9 cellular contexts compared by ENCODE assay signal in the genomic region with DNA sequence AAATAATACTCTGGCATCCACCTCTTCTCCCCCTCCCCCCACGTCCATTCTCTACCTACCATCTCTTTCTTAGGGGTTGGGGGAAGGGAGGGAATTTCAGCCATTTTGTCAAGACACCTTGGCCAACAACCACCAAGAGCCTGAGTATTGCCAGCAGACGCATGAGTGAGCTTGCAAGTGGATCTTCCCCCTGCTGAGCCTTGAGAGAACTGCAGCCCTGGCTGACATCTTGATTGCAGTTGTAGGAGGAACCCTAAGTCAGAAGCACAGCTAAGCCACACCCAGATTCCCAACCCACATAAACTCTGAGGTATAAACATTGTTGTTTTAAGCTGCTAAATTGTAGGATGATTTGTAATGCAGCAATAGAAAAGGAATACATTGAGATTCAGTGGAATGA.
DNase-seq lines count a peak whose midpoint lies in the region; ATAC-seq and TF ChIP-seq lines count a peak whose summit lies in the region.
"Had no signal": no experiment of that assay in that cellular context is flagged by ENCODE, and none has a peak within 500 bp of the region (broad histone marks: within the 10 kb centered on the region; RNA-seq: fewer than 3 reads in every experiment).

No MANE protein-coding gene starts in this region.

- H3K9me2 ChIP-seq in PC-3 (replicated peaks; ENCODE audit: low read length): no peaks in the 10 kb centered on the region

- H3K4me3 ChIP-seq in PC-3 (ENCODE audit: low read length) (no peak overlapping the region), colonic mucosa (no peak overlapping the region)

- H3K9ac ChIP-seq in PC-3 (ENCODE audit: low read length) (no peak overlapping the region), colonic mucosa (ENCODE audit: low read depth in 2 of 2, low read length in 2 of 2) (no peak overlapping the region)

- POLR2A ChIA-PET in activated CD4-positive, alpha-beta T cell treated with anti-CD3 and anti-CD28 coated beads for 36 hours (lab: Charles Lee): no interaction called here
- POLR2A ChIA-PET in PC-3 (lab: Charles Lee; ENCODE audit: unreplicated experiment): no interaction called here

- no peaks in the 10 kb centered on the region for H4K20me1 ChIP-seq in PC-3 (ENCODE audit: low read length)

- no peaks in the 10 kb centered on the region for H3K9me3 Mint-ChIP-seq in activated CD4-positive, alpha-beta T cell treated with anti-CD3 and anti-CD28 coated beads for 36 hours (ENCODE audit: low read depth)
- H3K9me3 Mint-ChIP-seq in neural crest cell: peaks cover 4% of the 10 kb centered on the region

- H3K4me3 Mint-ChIP-seq in activated CD4-positive, alpha-beta T cell treated with anti-CD3 and anti-CD28 coated beads for 36 hours: no peak overlapping the region
- H3K4me3 Mint-ChIP-seq in neural crest cell: no peak overlapping the region
- H3K4me3 Mint-ChIP-seq: CD4-positive, CD25-positive, alpha-beta regulatory T cell had no signal

- no peaks in the 10 kb centered on the region for H3K4me1 Mint-ChIP-seq in activated CD4-positive, alpha-beta T cell treated with anti-CD3 and anti-CD28 coated beads for 36 hours
- H3K4me1 Mint-ChIP-seq in neural crest cell: peaks cover 20% of the 10 kb centered on the region
- H3K4me1 Mint-ChIP-seq: CD4-positive, CD25-positive, alpha-beta regulatory T cell had no signal

- no peak overlapping the region for H3K27ac ChIP-seq in PC-3 (ENCODE audit: low read length)
- H3K27ac ChIP-seq in colonic mucosa: no peak overlapping the region

- H3K79me2 ChIP-seq in PC-3 (ENCODE audit: low read length): no peaks in the 10 kb centered on the region

- no TSS peak for BruUV-seq in PC-3 (replicated peaks; lab: Mats Ljungman, UMichigan)

- H3K4me1 ChIP-seq in PC-3 (ENCODE audit: insufficient read depth, low read length) (no peaks in the 10 kb centered on the region), colonic mucosa (no peaks in the 10 kb centered on the region)

- no peaks in the 10 kb centered on the region for H3K36me3 Mint-ChIP-seq in activated CD4-positive, alpha-beta T cell treated with anti-CD3 and anti-CD28 coated beads for 36 hours (ENCODE audit: low read depth)
- H3K36me3 Mint-ChIP-seq in neural crest cell (ENCODE audit: low read depth): no peaks in the 10 kb centered on the region
- H3K36me3 Mint-ChIP-seq: CD4-positive, CD25-positive, alpha-beta regulatory T cell had no signal

- peak; percentile 63 for ATAC-seq in activated CD4-positive, alpha-beta T cell treated with anti-CD3 and anti-CD28 coated beads for 36 hours
- peak; percentile 86 for ATAC-seq in HG02759 (IDR thresholded peaks at IDR 0.05; ENCODE audit: unreplicated experiment)
- ATAC-seq in PC-3: peak; percentile 31; the same call in 1 of the 2 replicates

- peaks cover 6% of the 10 kb centered on the region for H3K27me3 Mint-ChIP-seq in activated CD4-positive, alpha-beta T cell treated with anti-CD3 and anti-CD28 coated beads for 36 hours
- no peaks in the 10 kb centered on the region for H3K27me3 Mint-ChIP-seq in neural crest cell (ENCODE audit: low read depth)
- H3K27me3 Mint-ChIP-seq: CD4-positive, CD25-positive, alpha-beta regulatory T cell had no signal

- no peak overlapping the region for H2AFZ ChIP-seq in PC-3 (ENCODE audit: low read length)

- no peaks in the 10 kb centered on the region for H3K36me3 ChIP-seq in PC-3 (ENCODE audit: low read depth, low read length)
- no peaks in the 10 kb centered on the region for H3K36me3 ChIP-seq in colonic mucosa

- H3K4me2 ChIP-seq in PC-3 (ENCODE audit: low read length): no peak overlapping the region

- no peaks in the 10 kb centered on the region for H3K27me3 ChIP-seq in PC-3 (ENCODE audit: low read length)
- H3K27me3 ChIP-seq in colonic mucosa: no peaks in the 10 kb centered on the region

- CTCF ChIA-PET in activated CD4-positive, alpha-beta T cell treated with anti-CD3 and anti-CD28 coated beads for 36 hours (lab: Charles Lee): interaction anchor here (1.8 kb wide), 1 partner anchor 134 kb away, joined by 5 read pairs; no protein-coding TSS in a partner anchor
- CTCF ChIA-PET in PC-3 (lab: Charles Lee): no interaction called here

- H3K9me3 ChIP-seq in PC-3 (ENCODE audit: low read length) (no peaks in the 10 kb centered on the region), colonic mucosa (no peaks in the 10 kb centered on the region)

- intact Hi-C loops in activated CD4-positive, alpha-beta T cell treated with anti-CD3 and anti-CD28 coated beads for 36 hours (cut with DNase I, micrococcal nuclease): no loop called here
- intact Hi-C loops in PC-3 (cut with micrococcal nuclease) (no loop called here), colonic mucosa (cut with DNase I) (no loop called here), posterior vena cava (cut with DNase I) (no loop called here)

- H3F3A ChIP-seq in PC-3 (ENCODE audit: low read length, unreplicated experiment): no peaks in the 10 kb centered on the region

- DNase-seq in activated CD4-positive, alpha-beta T cell treated with anti-CD3 and anti-CD28 coated beads for 36 hours: peak; percentile 31
- DNase-seq in activated CD4-positive, alpha-beta T cell treated with anti-CD3 and anti-CD28 coated beads for 4 hours: no peak
- DNase-seq in PC-3 (peak; percentile 48), neural crest cell (ENCODE audit: low read depth, low spot score) (no peak), colonic mucosa (no peak), posterior vena cava (ENCODE audit: low spot score) (no peak), hippocampal formation (lab: John Stamatoyannopoulos, UW) (no peak)

- peak; percentile 56 for TF ChIP-seq CTCF in PC-3 (conservative IDR thresholded peaks at IDR 0.05; ENCODE audit: low read depth, low read length)
- TF ChIP-seq CTCF in neural crest cell (conservative IDR thresholded peaks at IDR 0.05): peak; percentile 43
- TF ChIP-seq CTCF in colonic mucosa (IDR thresholded peaks at IDR 0.05): no peak

- no peak overlapping the region for H3K27ac Mint-ChIP-seq in activated CD4-positive, alpha-beta T cell treated with anti-CD3 and anti-CD28 coated beads for 36 hours
- no peak overlapping the region for H3K27ac Mint-ChIP-seq in neural crest cell (ENCODE audit: unreplicated experiment)
- H3K27ac Mint-ChIP-seq: CD4-positive, CD25-positive, alpha-beta regulatory T cell had no signal

Comparison
In these comparisons a context has a peak if more than half of its experiments do, and no peak if none do; other contexts are left out.
1. DNase-seq: peak in activated CD4-positive, alpha-beta T cell treated with anti-CD3 and anti-CD28 coated beads for 36 hours (single experiment) and PC-3 (single experiment); none in activated CD4-positive, alpha-beta T cell treated with anti-CD3 and anti-CD28 coated beads for 4 hours (0 of 2), neural crest cell (single experiment), colonic mucosa (single experiment), posterior vena cava (single experiment) and hippocampal formation (0 of 2).
2. ATAC-seq: peak in every context shown above with its lines; median percentile 86 in HG02759; 63 in activated CD4-positive, alpha-beta T cell treated with anti-CD3 and anti-CD28 coated beads for 36 hours; 31 in PC-3.